ENCODE assay signal across 13 cellular contexts in the genomic region with DNA sequence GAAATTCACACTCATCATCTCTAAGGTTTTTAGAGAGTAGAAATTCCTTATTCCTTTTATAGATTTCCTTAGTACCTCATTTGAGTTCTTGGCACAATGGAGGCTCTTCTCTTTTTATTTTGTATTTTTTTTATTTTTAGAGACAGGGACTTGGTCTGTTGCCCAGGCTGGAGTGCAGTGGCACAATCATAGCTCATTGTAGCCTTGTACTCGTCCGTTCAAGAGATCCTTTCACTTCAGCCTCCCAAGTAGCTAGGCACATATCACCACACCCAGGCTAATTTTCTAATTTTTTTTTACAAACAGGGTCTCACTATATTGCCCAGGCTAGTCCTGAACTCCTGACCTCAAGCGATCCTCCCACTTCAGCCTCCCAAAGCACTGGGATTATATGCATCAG.
"Had no signal": no experiment of that assay in that cellular context is flagged by ENCODE, and none has a peak within 500 bp of the region (broad histone marks: within the 10 kb centered on the region; RNA-seq: fewer than 3 reads in every experiment).

No MANE protein-coding gene starts in this region.

- H2AFZ ChIP-seq: parathyroid adenoma had no signal

- H3K9ac ChIP-seq: parathyroid adenoma had no signal

- H3K27ac ChIP-seq: parathyroid adenoma, suprapubic skin, upper lobe of right lung had no signal

- H3K27me3 ChIP-seq: suprapubic skin, upper lobe of right lung had no signal

- H3K36me3 ChIP-seq: suprapubic skin, upper lobe of right lung had no signal

- H3K4me3 ChIP-seq: lung, suprapubic skin, upper lobe of right lung had no signal

- DNase-seq: activated CD4-positive, alpha-beta T cell treated with anti-CD3 and anti-CD28 coated beads, Interleukin-2, amount 50 U/mL, for 48 hours; activated naive CD4-positive, alpha-beta T cell treated with Interleukin-2 at 50 U/mL for 16 hours; foreskin fibroblast; kidney glomerular epithelial cell; naive thymus-derived CD4-positive, alpha-beta T cell; retina; small intestine; stimulated activated CD4-positive, alpha-beta T cell treated with anti-CD3 and anti-CD28 coated beads, Interleukin-4, amount 100 ng/mL, for 24 hours; stimulated activated naive CD4-positive, alpha-beta T cell treated with Interleukin-2 at 50 U/mL for 16 hours; upper lobe of right lung had no signal

- H3K4me1 ChIP-seq: parathyroid adenoma, suprapubic skin had no signal

- H3K9me3 ChIP-seq: suprapubic skin, upper lobe of right lung had no signal
